In genomic region chr2:37670378-37671012, GRCh38 we compare ENCODE assay signal across 8 cellular contexts.
A peak's percentile ranks its signal among the peaks of the same experiment; 100 is the strongest.
DNase-seq lines count a peak whose midpoint lies in the region; ATAC-seq and TF ChIP-seq lines count a peak whose summit lies in the region.

No MANE protein-coding gene starts in this region.

- H3K9me3 Mint-ChIP-seq in dendritic cell treated with granulocyte-macrophage colony-stimulating factor and Interleukin-4, amounts not matched to agents 40 ng/mL and 50 ng/mL, for 4 days, result no peaks in the 10 kb centered on the region

- H3K4me3 ChIP-seq in LNCaP clone FGC (ENCODE audit: low read depth, low read length), result peak overlapping the region; percentile 77
- H3K4me3 ChIP-seq in mucosa of stomach (ENCODE audit: low read length), result peak overlapping the region; percentile 88

- H3K4me3 Mint-ChIP-seq in dendritic cell treated with granulocyte-macrophage colony-stimulating factor and Interleukin-4, amounts not matched to agents 40 ng/mL and 50 ng/mL, for 4 days, result peak overlapping the region; percentile 91

- no peak for TF ChIP-seq CTCF in LNCaP clone FGC (IDR thresholded peaks at IDR 0.05; ENCODE audit: control insufficient read depth, extremely low read depth, insufficient read depth)

- no peaks in the 10 kb centered on the region for H3K36me3 ChIP-seq in mucosa of stomach (ENCODE audit: control insufficient read depth, insufficient read depth, low read length)

- H3K27me3 ChIP-seq in mucosa of stomach (ENCODE audit: control insufficient read depth, insufficient read depth, low read length), result peaks cover 13% of the 10 kb centered on the region

- H3K36me3 Mint-ChIP-seq in dendritic cell treated with granulocyte-macrophage colony-stimulating factor and Interleukin-4, amounts not matched to agents 40 ng/mL and 50 ng/mL, for 4 days (ENCODE audit: low read depth), result peaks cover 19% of the 10 kb centered on the region

- H3K9ac ChIP-seq in mucosa of stomach (ENCODE audit: low read length), result peak overlapping the region; percentile 69

- ATAC-seq in GM18519 (IDR thresholded peaks at IDR 0.05; ENCODE audit: low FRiP score, unreplicated experiment), result no peak
- no peak for ATAC-seq in GM21576 (IDR thresholded peaks at IDR 0.05; ENCODE audit: unreplicated experiment)
- no peak for ATAC-seq in HG03442 (IDR thresholded peaks at IDR 0.05; ENCODE audit: unreplicated experiment)

- DNase-seq in ACHN (peak; percentile 16), LNCaP clone FGC (ENCODE audit: low read depth) (no peak), GM03348 (ENCODE audit: low spot score) (no peak)

- no peaks in the 10 kb centered on the region for H3K27me3 Mint-ChIP-seq in dendritic cell treated with granulocyte-macrophage colony-stimulating factor and Interleukin-4, amounts not matched to agents 40 ng/mL and 50 ng/mL, for 4 days

- H3K4me1 ChIP-seq in mucosa of stomach (ENCODE audit: control insufficient read depth, insufficient read depth, low read length), result peaks cover 10% of the 10 kb centered on the region

- peak overlapping the region; percentile 89 for H3K27ac Mint-ChIP-seq in dendritic cell treated with granulocyte-macrophage colony-stimulating factor and Interleukin-4, amounts not matched to agents 40 ng/mL and 50 ng/mL, for 4 days

- peaks cover 54% of the 10 kb centered on the region for H3K4me1 Mint-ChIP-seq in dendritic cell treated with granulocyte-macrophage colony-stimulating factor and Interleukin-4, amounts not matched to agents 40 ng/mL and 50 ng/mL, for 4 days (ENCODE audit: low read depth)

- in situ Hi-C loops in ACHN (cut with HindIII; ENCODE audit: low pct_ligation_motif_present, low pct_unique_long_range_greater_than_20kb, low sequenced_read_pairs), result no loop called here

- no peaks in the 10 kb centered on the region for H3K9me3 ChIP-seq in mucosa of stomach (ENCODE audit: control insufficient read depth, low read length)

- intact Hi-C loops in dendritic cell treated with granulocyte-macrophage colony-stimulating factor and Interleukin-4, amounts not matched to agents 40 ng/mL and 50 ng/mL, for 4 days (cut with micrococcal nuclease), result loop anchor here (5.0 to 10.0 kb wide), 3 partner anchors 33 to 204 kb away; no protein-coding TSS in a partner anchor
